ENCODE assay signal across 10 cellular contexts in the genomic region with DNA sequence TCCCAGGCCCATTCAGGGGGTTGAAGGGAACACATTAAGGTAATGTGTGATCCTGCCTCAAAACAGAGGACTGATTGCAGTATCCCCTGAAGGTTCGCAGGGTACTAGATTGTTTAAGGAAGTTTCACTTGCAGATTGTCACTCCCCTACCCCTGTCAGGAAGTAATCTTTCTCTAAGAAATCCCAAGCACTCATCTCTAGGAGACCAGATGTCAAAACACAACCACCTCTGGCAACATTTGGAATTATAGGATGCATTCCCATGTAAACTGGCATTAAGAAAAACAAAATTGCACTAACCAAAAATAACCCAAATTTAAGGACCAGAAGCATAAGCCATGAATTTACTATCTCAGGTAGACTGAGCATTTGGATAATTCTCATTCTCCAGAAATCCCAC. TPM values are rescaled to one million over a fixed set of nuclear protein-coding genes. Genes with fewer than 3 reads are reported as not detected.
A peak's percentile ranks its signal among the peaks of the same experiment; 100 is the strongest.
DNase-seq lines count a peak whose midpoint lies in the region; ATAC-seq, FAIRE-seq and TF ChIP-seq lines count a peak whose summit lies in the region.
"Had no signal": no experiment of that assay in that cellular context is flagged by ENCODE, and none has a peak within 500 bp of the region (broad histone marks: within the 10 kb centered on the region; RNA-seq: fewer than 3 reads in every experiment).

No MANE protein-coding gene starts in this region.

- H3K4me2 ChIP-seq in IMR-90 (ENCODE audit: low read depth, low read length) (0 out of 2 replicates have a peak overlapping the region, but pooled peaks have one; percentile 9), K562 (ENCODE audit: insufficient read depth, low read length) (peak overlapping the region; percentile 26)

- no peaks in the 10 kb centered on the region for H3K9me3 ChIP-seq in CD8-positive, alpha-beta T cell (ENCODE audit: low read length)
- H3K9me3 ChIP-seq in IMR-90 (ENCODE audit: control insufficient read depth, insufficient read depth, low read length) (no peaks in the 10 kb centered on the region), K562 (replicated peaks; ENCODE audit: control insufficient read depth, insufficient read depth, low read depth, low read length) (no peaks in the 10 kb centered on the region), thyroid gland (no peaks in the 10 kb centered on the region)
- H3K9me3 ChIP-seq: mucosa of descending colon had no signal

- H3K79me2 ChIP-seq in K562 (ENCODE audit: control insufficient read depth, insufficient read depth, low read length) = peaks cover 31% of the 10 kb centered on the region

- no peak for TF ChIP-seq CTCF in CD8-positive, alpha-beta T cell (IDR thresholded peaks at IDR 0.05)
- TF ChIP-seq CTCF in IMR-90 (conservative IDR thresholded peaks at IDR 0.05; ENCODE audit: low read depth, low read length) = no peak
- TF ChIP-seq CTCF in K562 (IDR thresholded peaks at IDR 0.05 in 2 of 3, conservative IDR thresholded peaks at IDR 0.05 in 1 of 3; ENCODE audit: insufficient read depth in 2 of 3, low read depth in 1 of 3, low read length in 3 of 3) = no peak
- no peak for TF ChIP-seq CTCF in thyroid gland (IDR thresholded peaks at IDR 0.05)

- intact Hi-C loops in CD8-positive, alpha-beta T cell (cut with DNase I, micrococcal nuclease) = loop anchor here (5.0 to 10.0 kb wide), 4 partner anchors 199 to 2003 kb away; partner anchors contain the start of genes ARFIP2 (in 1 of the 2), CNGA4 (in 1 of the 2), FHIP1B (in 1 of the 2) and RPL27A (in 1 of the 2)
- intact Hi-C loops in IMR-90 (cut with micrococcal nuclease) (loop anchor here (5.0 kb wide), 2 partner anchors 199 to 304 kb away; partner anchors contain the start of genes ARFIP2 and TIMM10B), K562 (cut with micrococcal nuclease) (no loop called here), thyroid gland (cut with DNase I) (loop anchor here (5.0 to 10.0 kb wide), 3 partner anchors 64 to 207 kb away; partner anchors contain the start of genes ILK, RRP8, TPP1 and TRIM3)

- no peak for TF ChIP-seq RAD21 in IMR-90 (IDR thresholded peaks at IDR 0.05; ENCODE audit: low read length)
- no peak for TF ChIP-seq RAD21 in K562 (CRISPR knock-in tag; conservative IDR thresholded peaks at IDR 0.05 in 1 of 2, IDR thresholded peaks at IDR 0.05 in 1 of 2)

- H3K36me3 Mint-ChIP-seq in CD8-positive, alpha-beta T cell = peaks cover 35% of the 10 kb centered on the region
- H3K36me3 Mint-ChIP-seq in naive thymus-derived CD8-positive, alpha-beta T cell = peaks cover 0 to 19% (median 3%) of the 10 kb centered on the region in 3 donors

- H3K14ac ChIP-seq in IMR-90 (replicated peaks; ENCODE audit: low read depth, low read length) = no peak overlapping the region

- H2AK9ac ChIP-seq in IMR-90 (replicated peaks; ENCODE audit: low read depth, low read length, poor library complexity) = peak overlapping the region; percentile 63

- no peaks in the 10 kb centered on the region for H3K9me3 Mint-ChIP-seq in CD8-positive, alpha-beta T cell
- H3K9me3 Mint-ChIP-seq in naive thymus-derived CD8-positive, alpha-beta T cell = no peaks in the 10 kb centered on the region

- no peak overlapping the region for H2BK120ac ChIP-seq in IMR-90 (ENCODE audit: low read depth, low read length)

- no peak overlapping the region for H3K4me3 ChIP-seq in CD8-positive, alpha-beta T cell (ENCODE audit: low read depth, low read length)
- no peak overlapping the region for H3K4me3 ChIP-seq in IMR-90 (ENCODE audit: insufficient read depth, low read depth, low read length)
- peak overlapping the region; percentile 6; the same call in 1 of the 2 replicates for H3K4me3 ChIP-seq in K562
- H3K4me3 ChIP-seq in thyroid gland (replicated peaks in 1 of 3) = no peak overlapping the region
- H3K4me3 ChIP-seq: mucosa of descending colon had no signal

- H3K4me1 Mint-ChIP-seq in CD8-positive, alpha-beta T cell (ENCODE audit: low read depth) = peaks cover 38% of the 10 kb centered on the region
- peaks cover 28 to 54% (median 39%) of the 10 kb centered on the region in 4 donors for H3K4me1 Mint-ChIP-seq in naive thymus-derived CD8-positive, alpha-beta T cell

- H2AFZ ChIP-seq in IMR-90 (replicated peaks; ENCODE audit: low read length, poor library complexity) (no peak overlapping the region), K562 (ENCODE audit: low read depth, low read length) (no peak overlapping the region)

- peaks cover 20% of the 10 kb centered on the region for H3K4me1 ChIP-seq in CD8-positive, alpha-beta T cell (ENCODE audit: insufficient read depth, low read length)
- H3K4me1 ChIP-seq in IMR-90 (ENCODE audit: control insufficient read depth, insufficient read depth, low read length) (peaks cover 5% of the 10 kb centered on the region), K562 (replicated peaks in 1 of 2; ENCODE audit: control insufficient read depth in 2 of 2, insufficient read depth in 2 of 2, low read length in 2 of 2) (peaks cover 10 to 14% of the 10 kb centered on the region in 2 experiments; a peak in 4 of 5 replicates), thyroid gland (peaks cover 5 to 11% of the 10 kb centered on the region in 2 donors)

- in situ Hi-C loops in IMR-90 (cut with MboI; ENCODE audit: low sequenced_read_pairs) = loop anchor here (5.0 to 10.0 kb wide), 2 partner anchors 64 to 297 kb away; partner anchors contain the start of gene TPP1
- in situ Hi-C loops in K562 (cut with MboI) = loop anchor here (5.0 kb wide), 1 partner anchor 59 kb away; no protein-coding TSS in a partner anchor

- H3K23ac ChIP-seq in IMR-90 (ENCODE audit: low read depth, low read length) = peak overlapping the region; percentile 81

- TF ChIP-seq EP300 in K562 (IDR thresholded peaks at IDR 0.05; ENCODE audit: low read length) = no peak

- H2AK5ac ChIP-seq in IMR-90 (ENCODE audit: low read depth, low read length) = no peak overlapping the region

- BruUV-seq in IMR-90 (replicated peaks; lab: Mats Ljungman, UMichigan) = no TSS peak
- no TSS peak for BruUV-seq in K562 (replicated peaks; lab: Mats Ljungman, UMichigan)

- POLR2A ChIA-PET in CD8-positive, alpha-beta T cell (lab: Charles Lee) = interaction anchor here (1.3 to 5.1 kb wide), 5 partner anchors 10 to 77 kb away, joined by 4 to 97 read pairs (median 45); partner anchors contain the start of genes ILK, RRP8, TAF10 and TPP1
- POLR2A ChIA-PET in IMR-90 (lab: Charles Lee; ENCODE audit: unreplicated experiment) = no interaction called here
- POLR2A ChIA-PET in K562 (lab: Yijun Ruan, JAX) = interaction anchor here (0.6 to 1.9 kb wide), 8 partner anchors 10 to 180 kb away, joined by 3 to 6 read pairs (median 4); partner anchors contain the start of genes ILK and RRP8
- POLR2A ChIA-PET in naive thymus-derived CD8-positive, alpha-beta T cell (lab: Charles Lee) = interaction anchor here (0.8 to 5.0 kb wide), 8 partner anchors 9 to 200 kb away, joined by 3 to 108 read pairs (median 32); partner anchors contain the start of genes ILK, RRP8, TAF10 and TPP1

- H4K91ac ChIP-seq in IMR-90 (ENCODE audit: insufficient read depth, low read depth, low read length) = no peak overlapping the region

- H3K27ac ChIP-seq in CD8-positive, alpha-beta T cell (ENCODE audit: low read depth, low read length) = no peak overlapping the region
- H3K27ac ChIP-seq in IMR-90 (ENCODE audit: insufficient read depth, low read length) = no peak overlapping the region
- no peak overlapping the region for H3K27ac ChIP-seq in K562 (ENCODE audit: extremely low read depth, low read depth, low read length)
- no peak overlapping the region for H3K27ac ChIP-seq in thyroid gland

- H2BK20ac ChIP-seq in IMR-90 (ENCODE audit: low read depth, low read length) = no peak overlapping the region

- H3K79me1 ChIP-seq in IMR-90 (ENCODE audit: low read depth in 1 of 2, low read length in 2 of 2) = peaks cover 13 to 27% of the 10 kb centered on the region in 2 experiments

- H3K27me3 ChIP-seq in CD8-positive, alpha-beta T cell (ENCODE audit: insufficient read depth, low read length) = no peaks in the 10 kb centered on the region
- H3K27me3 ChIP-seq in IMR-90 (ENCODE audit: control insufficient read depth, insufficient read depth, low read length) (no peaks in the 10 kb centered on the region), K562 (ENCODE audit: control insufficient read depth in 2 of 2, insufficient read depth in 2 of 2, low read length in 2 of 2) (no peaks in the 10 kb centered on the region), thyroid gland (no peaks in the 10 kb centered on the region)

- H3K4ac ChIP-seq in IMR-90 (ENCODE audit: low read depth, low read length) = no peak overlapping the region

- no peak for FAIRE-seq in K562 (lab: Jason Lieb, UNC)

- TF ChIP-seq POLR2A in IMR-90 (IDR thresholded peaks at IDR 0.05; ENCODE audit: low read depth, low read length) (no peak), K562 (conservative IDR thresholded peaks at IDR 0.05) (no peak), thyroid gland (IDR thresholded peaks at IDR 0.05) (no peak)

- peak overlapping the region; percentile 68 for H3K4me3 Mint-ChIP-seq in CD8-positive, alpha-beta T cell
- peak overlapping the region; percentile 26 to 99 (median 76) for H3K4me3 Mint-ChIP-seq in naive thymus-derived CD8-positive, alpha-beta T cell

- H2BK15ac ChIP-seq in IMR-90 (ENCODE audit: low read depth, low read length) = no peak overlapping the region

- no peak overlapping the region for H4K8ac ChIP-seq in IMR-90 (ENCODE audit: low read depth in 2 of 2, low read length in 2 of 2)

- no CpG with 5 or more reads among the region's 1 CpG for WGBS in IMR-90 (ENCODE audit: extremely low coverage in 2 of 2, insufficient read length in 1 of 2), 2 experiments
- 38% methylated on average over 1 of the region's 1 CpG for WGBS in K562 (ENCODE audit: insufficient coverage, low coverage, missing lambda C conversion rate)
- WGBS in thyroid gland, 2 donors = 57 to 71% methylated on average over 1 of the region's 1 CpG

- no peak overlapping the region; the same call in 1 of the 2 replicates for H3K9ac ChIP-seq in IMR-90 (ENCODE audit: low read depth, low read length)
- H3K9ac ChIP-seq in K562 (ENCODE audit: insufficient read depth in 1 of 2, low read depth in 2 of 2, low read length in 2 of 2) = peak overlapping the region; percentile 50 to 91; a peak in 2 of 4 replicates

- no peak for DNase-seq in CD8-positive, alpha-beta T cell
- DNase-seq in IMR-90 (no peak), K562 (ENCODE audit: extremely low read depth in 1 of 4, low spot score in 3 of 4) (no peak), DMS153 (lab: John Stamatoyannopoulos, UW) (no peak), thyroid gland (no peak), cortex of kidney (lab: John Stamatoyannopoulos, UW) (no peak), hippocampal formation (lab: John Stamatoyannopoulos, UW) (no peak)
- no peak for DNase-seq in naive thymus-derived CD8-positive, alpha-beta T cell
- DNase-seq: OCI-M1 had no signal

- peak overlapping the region; percentile 70 for H3K27ac Mint-ChIP-seq in CD8-positive, alpha-beta T cell
- H3K27ac Mint-ChIP-seq in naive thymus-derived CD8-positive, alpha-beta T cell = peak overlapping the region in 9 of 10 donors; percentile 20 to 100 (median 51)

- H3K36me3 ChIP-seq in CD8-positive, alpha-beta T cell (ENCODE audit: insufficient read depth, low read length) = peaks cover 4% of the 10 kb centered on the region
- H3K36me3 ChIP-seq in IMR-90 (ENCODE audit: control insufficient read depth, insufficient read depth, low read length) (peaks cover 9% of the 10 kb centered on the region), K562 (ENCODE audit: control insufficient read depth, insufficient read depth, low read length) (peaks cover 25% of the 10 kb centered on the region), thyroid gland (peaks cover 0 to 3% of the 10 kb centered on the region in 2 donors)

- ATAC-seq in CD8-positive, alpha-beta T cell = no peak
- ATAC-seq in IMR-90 (ENCODE audit: low read depth) (no peak), K562 (no peak)
- ATAC-seq in naive thymus-derived CD8-positive, alpha-beta T cell = no peak
- ATAC-seq: mucosa of descending colon had no signal

- H2BK5ac ChIP-seq in IMR-90 (ENCODE audit: low read depth, low read length, poor library complexity, severe bottlenecking) = no peak overlapping the region

- CTCF ChIA-PET in CD8-positive, alpha-beta T cell (lab: Charles Lee) = interaction anchor here (0.7 to 4.2 kb wide), 10 partner anchors 8 to 303 kb away, joined by 3 to 51 read pairs (median 8); partner anchors contain the start of genes ILK, TAF10 and TPP1
- CTCF ChIA-PET in IMR-90 (lab: Yijun Ruan, JAX) (interaction anchor here (0.7 to 1.1 kb wide), 3 partner anchors 18 to 150 kb away, joined by 3 read pairs; no protein-coding TSS in a partner anchor), K562 (lab: Yijun Ruan, JAX; ENCODE audit: low intra/inter-chr PET ratio) (interaction anchor here (1.5 kb wide), 1 partner anchor 243 kb away, joined by 3 read pairs; no protein-coding TSS in a partner anchor)

- dilution Hi-C loops in IMR-90 (cut with HindIII; ENCODE audit: low sequenced_read_pairs, unreplicated experiment) = no loop called here

- H3K18ac ChIP-seq in IMR-90 (ENCODE audit: low read depth, low read length) = no peak overlapping the region

- no peak overlapping the region for H4K5ac ChIP-seq in IMR-90 (ENCODE audit: low read depth, low read length)

- H3K9me1 ChIP-seq in IMR-90 (ENCODE audit: insufficient read depth, low read length) (peaks cover 6% of the 10 kb centered on the region), K562 (ENCODE audit: control insufficient read depth, insufficient read depth, low read length) (peaks cover 3% of the 10 kb centered on the region)

- H3K27me3 Mint-ChIP-seq in CD8-positive, alpha-beta T cell (ENCODE audit: low read depth) = no peaks in the 10 kb centered on the region
- H3K27me3 Mint-ChIP-seq in naive thymus-derived CD8-positive, alpha-beta T cell = peaks cover 0 to 2% (median 0%) of the 10 kb centered on the region in 5 donors

- H3K56ac ChIP-seq in IMR-90 (ENCODE audit: extremely low read depth, insufficient read depth, low read length) = no peak overlapping the region

- peaks cover 7% of the 10 kb centered on the region; the same call in 1 of the 2 replicates for H4K20me1 ChIP-seq in IMR-90 (ENCODE audit: insufficient read depth, low read length)
- H4K20me1 ChIP-seq in K562 (replicated peaks; ENCODE audit: control insufficient read depth, insufficient read depth, low read length) = no peaks in the 10 kb centered on the region

RNA-seq across cellular contexts. Expression of gene MRPL17, which starts 1.6 kb away (rescaled TPM):
- 10 to 100 TPM; 11.2 to 12.0 TPM for total RNA-seq in CD8-positive, alpha-beta T cell
- 65.8 and 70.3 TPM in 2 replicates for total RNA-seq in IMR-90 (2012; rRNA removed)
- 85.2 and 97.5 TPM in 2 replicates for polyA plus RNA-seq in IMR-90 (2012; rRNA removed)
- polyA plus RNA-seq in IMR-90 (2012; cell fraction: cytosol; rRNA removed) = 62.0 and 80.4 TPM in 2 replicates
- 19.4 and 28.9 TPM in 2 replicates for polyA plus RNA-seq in IMR-90 (2012; cell fraction: nucleus; rRNA removed; ENCODE audit: low replicate concordance)
- total RNA-seq in K562 (2011; cell fraction: chromatin; rRNA removed; ENCODE audit: low replicate concordance) = 45.9 and 72.8 TPM in 2 replicates
- total RNA-seq in K562 (2011; cell fraction: nucleolus; rRNA removed) = 87.9 and 89.6 TPM in 2 replicates
- 65.0 and 77.8 TPM in 2 replicates for total RNA-seq in K562 (2011; cell fraction: nucleoplasm; rRNA removed)
- total RNA-seq in K562 (2014; rRNA removed) = 33.9 and 46.1 TPM in 2 replicates
- 27.6 and 36.7 TPM in 2 replicates for total RNA-seq in K562 (2014; rRNA removed; fragmentation: Illumina TruSeq; extraction: Trizol)
- 43.3 and 47.4 TPM in 2 replicates for total RNA-seq in K562 (2015; rRNA removed; fragmentation: Illumina TruSeq; extraction: Trizol)
- 46.2 and 52.6 TPM in 2 replicates for total RNA-seq in K562 (2021)
- polyA plus RNA-seq in K562 (2011; rRNA removed) = 57.5 and 66.5 TPM in 2 replicates
- 43.7 and 49.1 TPM in 2 replicates for polyA plus RNA-seq in K562 (2011; cell fraction: cytosol; rRNA removed)
- 68.1 and 73.5 TPM in 2 replicates for polyA plus RNA-seq in K562 (2011; cell fraction: nucleus; rRNA removed)
- polyA plus RNA-seq in K562 (2012) = 34.5 and 47.6 TPM in 2 replicates
- 37.7 and 48.6 TPM in 2 replicates for polyA plus RNA-seq in K562 (2014; fragmentation: Illumina TruSeq; extraction: Trizol)
- polyA plus RNA-seq in K562 (2014; fragmentation: Nextera tagmentation; extraction: Ambion mirVana) = 10 to 100 TPM; 78.9 to 81.6 TPM
- polyA plus RNA-seq in K562 (2014; rRNA removed) = 43.9 and 48.0 TPM in 2 replicates
- polyA minus RNA-seq in K562 (2011; rRNA and poly(A)+ RNA removed) = 40.5 and 44.5 TPM in 2 replicates
- 40.1 and 41.0 TPM in 2 replicates for polyA minus RNA-seq in K562 (2011; cell fraction: cytosol; rRNA and poly(A)+ RNA removed)
- 50.9 and 92.0 TPM in 2 replicates for polyA minus RNA-seq in K562 (2011; cell fraction: nucleus; rRNA and poly(A)+ RNA removed)
- 10 to 100 TPM; 27.5 to 30.1 TPM for total RNA-seq in naive thymus-derived CD8-positive, alpha-beta T cell
- polyA plus RNA-seq in naive thymus-derived CD8-positive, alpha-beta T cell = 10 to 100 TPM; 16.2 to 23.6 (median 16.5) TPM
- 100 to 1,000 TPM in 2 of 4 donors, 10 to 100 TPM in 2; 37.8 to 579 (median 144) TPM for total RNA-seq in thyroid gland

RNA-seq across cellular contexts. Expression of gene DCHS1, which starts 25.9 kb away (rescaled TPM):
- total RNA-seq in CD8-positive, alpha-beta T cell = 10 to 100 TPM; 11.1 TPM
- 1.4 and 1.7 TPM in 2 replicates for total RNA-seq in IMR-90 (2012; rRNA removed)
- polyA plus RNA-seq in IMR-90 (2012; rRNA removed) = 3.3 and 3.8 TPM in 2 replicates
- 2.0 and 3.8 TPM in 2 replicates for polyA plus RNA-seq in IMR-90 (2012; cell fraction: cytosol; rRNA removed)
- 6.7 and 13.0 TPM in 2 replicates for polyA plus RNA-seq in IMR-90 (2012; cell fraction: nucleus; rRNA removed; ENCODE audit: low replicate concordance)
- 0.79 and 2.3 TPM in 2 replicates for total RNA-seq in K562 (2011; cell fraction: chromatin; rRNA removed; ENCODE audit: low replicate concordance)
- total RNA-seq in K562 (2011; cell fraction: nucleolus; rRNA removed) = 1.4 and 1.5 TPM in 2 replicates
- 0.81 and 0.92 TPM in 2 replicates for total RNA-seq in K562 (2011; cell fraction: nucleoplasm; rRNA removed)
- total RNA-seq in K562 (2014; rRNA removed) = 0.09 and 0.20 TPM in 2 replicates
- total RNA-seq in K562 (2014; rRNA removed; fragmentation: Illumina TruSeq; extraction: Trizol) = 0.04 and 0.06 TPM in 2 replicates
- total RNA-seq in K562 (2015; rRNA removed; fragmentation: Illumina TruSeq; extraction: Trizol) = 0.14 and 0.19 TPM in 2 replicates
- total RNA-seq in K562 (2021) = 0.45 and 0.49 TPM in 2 replicates
- 0.08 and 0.23 TPM in 2 replicates for polyA plus RNA-seq in K562 (2011; rRNA removed)
- 0.12 and 0.16 TPM in 2 replicates for polyA plus RNA-seq in K562 (2011; cell fraction: cytosol; rRNA removed)
- 0.74 and 1.4 TPM in 2 replicates for polyA plus RNA-seq in K562 (2011; cell fraction: nucleus; rRNA removed)
- polyA plus RNA-seq in K562 (2012) = 0.27 and 0.53 TPM in 2 replicates
- polyA plus RNA-seq in K562 (2014; fragmentation: Illumina TruSeq; extraction: Trizol) = 0.17 and 0.18 TPM in 2 replicates
- not detected for polyA plus RNA-seq in K562 (2014; fragmentation: Nextera tagmentation; extraction: Ambion mirVana)
- polyA plus RNA-seq in K562 (2014; rRNA removed) = under 0.01 and 0.19 TPM in 2 replicates
- polyA minus RNA-seq in K562 (2011; rRNA and poly(A)+ RNA removed) = 0.18 and 0.21 TPM in 2 replicates
- 0.48 and 0.91 TPM in 2 replicates for polyA minus RNA-seq in K562 (2011; cell fraction: cytosol; rRNA and poly(A)+ RNA removed)
- 0.54 and 0.78 TPM in 2 replicates for polyA minus RNA-seq in K562 (2011; cell fraction: nucleus; rRNA and poly(A)+ RNA removed)
- 10 to 100 TPM; 14.4 to 14.9 TPM for total RNA-seq in naive thymus-derived CD8-positive, alpha-beta T cell
- polyA plus RNA-seq in naive thymus-derived CD8-positive, alpha-beta T cell = 1 to 10 TPM; 2.2 to 6.1 (median 2.9) TPM
- 10 to 100 TPM in 1 of 4 donors, 1 to 10 TPM in 3; 5.6 to 14.4 (median 9.6) TPM for total RNA-seq in thyroid gland
